ENCODE assay signal across 2 cellular contexts in genomic region chr11:35593143-35593542, GRCh38.
A peak's percentile ranks its signal among the peaks of the same experiment; 100 is the strongest.
TF ChIP-seq lines count a peak whose summit lies in the region.

No MANE protein-coding gene starts in this region.

TF ChIP-seq in IMR-90, 13 proteins besides CTCF, POLR2A, EP300 and RAD21:
- TF ChIP-seq FOS (IDR thresholded peaks at IDR 0.05; ENCODE audit: low read depth, low read length) (no peak), MAZ (IDR thresholded peaks at IDR 0.05; ENCODE audit: borderline replicate concordance, low read depth, low read length) (no peak), ELK1 (IDR thresholded peaks at IDR 0.05; ENCODE audit: borderline replicate concordance, low read depth, low read length) (no peak), CEBPB (IDR thresholded peaks at IDR 0.05; ENCODE audit: low read depth, low read length) (peak; percentile 65), MAFK (IDR thresholded peaks at IDR 0.05; ENCODE audit: low read depth, low read length) (no peak)

TF ChIP-seq in GM12878, 131 proteins besides CTCF, POLR2A, EP300 and RAD21:
- TF ChIP-seq RFX5 (IDR thresholded peaks at IDR 0.05; ENCODE audit: low read depth, low read length) (no peak), GABPA (IDR thresholded peaks at IDR 0.05; ENCODE audit: low read depth) (no peak), KLF5 (IDR thresholded peaks at IDR 0.05; ENCODE audit: partially characterized antibody) (no peak), EGR1 (IDR thresholded peaks at IDR 0.05; ENCODE audit: borderline replicate concordance in 1 of 2, low read depth in 2 of 2, low read length in 2 of 2) (no peak), ZNF274 (IDR thresholded peaks at IDR 0.05; ENCODE audit: insufficient read depth, insufficient read length) (no peak), JUND (IDR thresholded peaks at IDR 0.05; ENCODE audit: low read depth, low read length) (no peak), POU2F2 (IDR thresholded peaks at IDR 0.05; ENCODE audit: borderline replicate concordance, low read depth, low read length) (no peak), POLR2AphosphoS2 (IDR thresholded peaks at IDR 0.05; ENCODE audit: low read depth, low read length) (no peak), NR2C2 (IDR thresholded peaks at IDR 0.05; ENCODE audit: borderline replicate concordance, control insufficient read depth, insufficient read length, low read depth) (no peak), MAX (IDR thresholded peaks at IDR 0.05; ENCODE audit: low read depth, low read length) (no peak), ELK1 (IDR thresholded peaks at IDR 0.05; ENCODE audit: low read depth, low read length) (no peak), SKIL (IDR thresholded peaks at IDR 0.05; ENCODE audit: low read depth, poor library complexity, severe bottlenecking) (no peak)
TF ChIP-seq in GM12878: peak in this region for 0.
